Comparison of ENCODE assay signal across 1 cellular context in the genomic region with DNA sequence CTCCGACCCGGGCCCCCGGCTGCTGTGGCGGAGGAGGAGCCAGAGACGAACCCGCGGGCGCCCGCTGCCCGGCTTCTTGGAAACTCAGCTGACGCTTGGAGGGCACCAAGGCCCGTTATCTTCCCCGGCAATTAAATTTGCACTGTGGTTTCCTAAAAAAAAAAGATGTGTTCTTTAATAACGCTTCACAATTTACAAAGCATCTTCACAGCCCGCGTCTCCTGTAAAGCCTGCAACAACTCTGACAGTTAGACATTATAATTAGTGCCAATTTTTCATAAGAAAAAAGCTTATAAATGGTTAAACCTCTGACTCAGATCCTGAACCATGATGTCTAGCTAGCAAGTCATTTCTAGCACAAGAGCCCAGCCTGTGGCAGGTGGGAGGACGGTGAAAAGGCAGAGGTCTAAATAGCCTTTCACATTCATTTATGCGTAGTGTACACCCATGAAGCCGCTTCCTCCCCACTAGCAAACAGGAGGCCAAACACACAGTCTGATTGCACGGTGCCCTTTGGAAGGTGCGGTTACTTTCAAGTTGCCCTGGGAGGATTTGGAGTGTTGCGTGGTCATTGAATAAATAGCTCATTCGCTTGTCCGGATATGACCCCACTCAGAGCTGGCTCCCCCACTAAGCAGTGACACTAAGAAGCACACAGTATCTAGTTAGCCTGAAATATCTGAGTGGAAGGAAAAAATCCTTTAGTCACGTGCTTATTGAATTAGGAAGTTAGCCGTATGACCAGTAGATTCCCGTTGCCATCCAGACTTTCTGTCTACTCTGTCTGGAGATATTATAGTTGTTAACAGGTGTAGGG.
TF ChIP-seq lines count a peak whose summit lies in the region.

No MANE protein-coding gene starts in this region.

TF ChIP-seq in HepG2, 621 proteins besides CTCF, POLR2A, EP300 and RAD21 (continued from another document and continues in another):
- TF ChIP-seq, protein P1, sequence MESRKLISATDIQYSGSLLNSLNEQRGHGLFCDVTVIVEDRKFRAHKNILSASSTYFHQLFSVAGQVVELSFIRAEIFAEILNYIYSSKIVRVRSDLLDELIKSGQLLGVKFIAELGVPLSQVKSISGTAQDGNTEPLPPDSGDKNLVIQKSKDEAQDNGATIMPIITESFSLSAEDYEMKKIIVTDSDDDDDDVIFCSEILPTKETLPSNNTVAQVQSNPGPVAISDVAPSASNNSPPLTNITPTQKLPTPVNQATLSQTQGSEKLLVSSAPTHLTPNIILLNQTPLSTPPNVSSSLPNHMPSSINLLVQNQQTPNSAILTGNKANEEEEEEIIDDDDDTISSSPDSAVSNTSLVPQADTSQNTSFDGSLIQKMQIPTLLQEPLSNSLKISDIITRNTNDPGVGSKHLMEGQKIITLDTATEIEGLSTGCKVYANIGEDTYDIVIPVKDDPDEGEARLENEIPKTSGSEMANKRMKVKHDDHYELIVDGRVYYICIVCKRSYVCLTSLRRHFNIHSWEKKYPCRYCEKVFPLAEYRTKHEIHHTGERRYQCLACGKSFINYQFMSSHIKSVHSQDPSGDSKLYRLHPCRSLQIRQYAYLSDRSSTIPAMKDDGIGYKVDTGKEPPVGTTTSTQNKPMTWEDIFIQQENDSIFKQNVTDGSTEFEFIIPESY (CRISPR knock-in tag; IDR thresholded peaks at IDR 0.05), result peak; percentile 75; the same call in 1 of the 2 replicates
- TF ChIP-seq ZNF772 (CRISPR knock-in tag; IDR thresholded peaks at IDR 0.05), result peak; percentile 94; the same call in 1 of the 2 replicates
- TF ChIP-seq, protein P2, sequence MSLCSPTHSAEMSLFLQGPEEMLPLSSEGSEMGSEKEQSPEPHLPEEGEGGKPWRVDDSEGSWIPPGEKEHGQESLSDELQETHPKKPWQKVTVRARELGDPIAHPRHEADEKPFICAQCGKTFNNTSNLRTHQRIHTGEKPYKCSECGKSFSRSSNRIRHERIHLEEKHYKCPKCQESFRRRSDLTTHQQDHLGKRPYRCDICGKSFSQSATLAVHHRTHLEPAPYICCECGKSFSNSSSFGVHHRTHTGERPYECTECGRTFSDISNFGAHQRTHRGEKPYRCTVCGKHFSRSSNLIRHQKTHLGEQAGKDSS (CRISPR knock-in tag; IDR thresholded peaks at IDR 0.05; ENCODE audit: borderline replicate concordance, low read depth), result peak; percentile 73; the same call in 1 of the 2 replicates
- TF ChIP-seq THYN1 (CRISPR knock-in tag; IDR thresholded peaks at IDR 0.05; ENCODE audit: borderline replicate concordance, low read depth), result no peak
- no peak for TF ChIP-seq ZNF383 (CRISPR knock-in tag; IDR thresholded peaks at IDR 0.05; ENCODE audit: borderline replicate concordance)
- TF ChIP-seq, protein P3, sequence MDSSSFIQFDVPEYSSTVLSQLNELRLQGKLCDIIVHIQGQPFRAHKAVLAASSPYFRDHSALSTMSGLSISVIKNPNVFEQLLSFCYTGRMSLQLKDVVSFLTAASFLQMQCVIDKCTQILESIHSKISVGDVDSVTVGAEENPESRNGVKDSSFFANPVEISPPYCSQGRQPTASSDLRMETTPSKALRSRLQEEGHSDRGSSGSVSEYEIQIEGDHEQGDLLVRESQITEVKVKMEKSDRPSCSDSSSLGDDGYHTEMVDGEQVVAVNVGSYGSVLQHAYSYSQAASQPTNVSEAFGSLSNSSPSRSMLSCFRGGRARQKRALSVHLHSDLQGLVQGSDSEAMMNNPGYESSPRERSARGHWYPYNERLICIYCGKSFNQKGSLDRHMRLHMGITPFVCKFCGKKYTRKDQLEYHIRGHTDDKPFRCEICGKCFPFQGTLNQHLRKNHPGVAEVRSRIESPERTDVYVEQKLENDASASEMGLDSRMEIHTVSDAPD (CRISPR knock-in tag; IDR thresholded peaks at IDR 0.05), result peak; percentile 54; the same call in 1 of the 2 replicates
- no peak for TF ChIP-seq ZNF839 (CRISPR knock-in tag; IDR thresholded peaks at IDR 0.05; ENCODE audit: borderline replicate concordance)
- TF ChIP-seq, protein P4, sequence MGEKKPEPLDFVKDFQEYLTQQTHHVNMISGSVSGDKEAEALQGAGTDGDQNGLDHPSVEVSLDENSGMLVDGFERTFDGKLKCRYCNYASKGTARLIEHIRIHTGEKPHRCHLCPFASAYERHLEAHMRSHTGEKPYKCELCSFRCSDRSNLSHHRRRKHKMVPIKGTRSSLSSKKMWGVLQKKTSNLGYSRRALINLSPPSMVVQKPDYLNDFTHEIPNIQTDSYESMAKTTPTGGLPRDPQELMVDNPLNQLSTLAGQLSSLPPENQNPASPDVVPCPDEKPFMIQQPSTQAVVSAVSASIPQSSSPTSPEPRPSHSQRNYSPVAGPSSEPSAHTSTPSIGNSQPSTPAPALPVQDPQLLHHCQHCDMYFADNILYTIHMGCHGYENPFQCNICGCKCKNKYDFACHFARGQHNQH (CRISPR knock-in tag; IDR thresholded peaks at IDR 0.05), result peak; percentile 99
- peak; percentile 98 for TF ChIP-seq ISL2 (CRISPR knock-in tag; IDR thresholded peaks at IDR 0.05)
- no peak for TF ChIP-seq ZNF468 (CRISPR knock-in tag; IDR thresholded peaks at IDR 0.05)
- TF ChIP-seq, protein P5, sequence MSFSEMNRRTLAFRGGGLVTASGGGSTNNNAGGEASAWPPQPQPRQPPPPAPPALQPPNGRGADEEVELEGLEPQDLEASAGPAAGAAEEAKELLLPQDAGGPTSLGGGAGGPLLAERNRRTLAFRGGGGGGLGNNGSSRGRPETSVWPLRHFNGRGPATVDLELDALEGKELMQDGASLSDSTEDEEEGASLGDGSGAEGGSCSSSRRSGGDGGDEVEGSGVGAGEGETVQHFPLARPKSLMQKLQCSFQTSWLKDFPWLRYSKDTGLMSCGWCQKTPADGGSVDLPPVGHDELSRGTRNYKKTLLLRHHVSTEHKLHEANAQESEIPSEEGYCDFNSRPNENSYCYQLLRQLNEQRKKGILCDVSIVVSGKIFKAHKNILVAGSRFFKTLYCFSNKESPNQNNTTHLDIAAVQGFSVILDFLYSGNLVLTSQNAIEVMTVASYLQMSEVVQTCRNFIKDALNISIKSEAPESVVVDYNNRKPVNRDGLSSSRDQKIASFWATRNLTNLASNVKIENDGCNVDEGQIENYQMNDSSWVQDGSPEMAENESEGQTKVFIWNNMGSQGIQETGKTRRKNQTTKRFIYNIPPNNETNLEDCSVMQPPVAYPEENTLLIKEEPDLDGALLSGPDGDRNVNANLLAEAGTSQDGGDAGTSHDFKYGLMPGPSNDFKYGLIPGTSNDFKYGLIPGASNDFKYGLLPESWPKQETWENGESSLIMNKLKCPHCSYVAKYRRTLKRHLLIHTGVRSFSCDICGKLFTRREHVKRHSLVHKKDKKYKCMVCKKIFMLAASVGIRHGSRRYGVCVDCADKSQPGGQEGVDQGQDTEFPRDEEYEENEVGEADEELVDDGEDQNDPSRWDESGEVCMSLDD (CRISPR knock-in tag; IDR thresholded peaks at IDR 0.05; ENCODE audit: borderline replicate concordance), result peak; percentile 60; the same call in 1 of the 2 replicates
- no peak for TF ChIP-seq PRPF4 (IDR thresholded peaks at IDR 0.05; ENCODE audit: low read depth, low read length, poor library complexity, severe bottlenecking)
- TF ChIP-seq NBN (conservative IDR thresholded peaks at IDR 0.05), result no peak
- no peak for TF ChIP-seq SP1 (IDR thresholded peaks at IDR 0.05)
- TF ChIP-seq SP1 (CRISPR knock-in tag; IDR thresholded peaks at IDR 0.05), result peak; percentile 31; the same call in 1 of the 2 replicates
- TF ChIP-seq ZNF615 (CRISPR knock-in tag; IDR thresholded peaks at IDR 0.05; ENCODE audit: borderline replicate concordance), result 0 out of 2 replicates have a peak, but pooled peaks have one; percentile 76
- TF ChIP-seq, protein P6, sequence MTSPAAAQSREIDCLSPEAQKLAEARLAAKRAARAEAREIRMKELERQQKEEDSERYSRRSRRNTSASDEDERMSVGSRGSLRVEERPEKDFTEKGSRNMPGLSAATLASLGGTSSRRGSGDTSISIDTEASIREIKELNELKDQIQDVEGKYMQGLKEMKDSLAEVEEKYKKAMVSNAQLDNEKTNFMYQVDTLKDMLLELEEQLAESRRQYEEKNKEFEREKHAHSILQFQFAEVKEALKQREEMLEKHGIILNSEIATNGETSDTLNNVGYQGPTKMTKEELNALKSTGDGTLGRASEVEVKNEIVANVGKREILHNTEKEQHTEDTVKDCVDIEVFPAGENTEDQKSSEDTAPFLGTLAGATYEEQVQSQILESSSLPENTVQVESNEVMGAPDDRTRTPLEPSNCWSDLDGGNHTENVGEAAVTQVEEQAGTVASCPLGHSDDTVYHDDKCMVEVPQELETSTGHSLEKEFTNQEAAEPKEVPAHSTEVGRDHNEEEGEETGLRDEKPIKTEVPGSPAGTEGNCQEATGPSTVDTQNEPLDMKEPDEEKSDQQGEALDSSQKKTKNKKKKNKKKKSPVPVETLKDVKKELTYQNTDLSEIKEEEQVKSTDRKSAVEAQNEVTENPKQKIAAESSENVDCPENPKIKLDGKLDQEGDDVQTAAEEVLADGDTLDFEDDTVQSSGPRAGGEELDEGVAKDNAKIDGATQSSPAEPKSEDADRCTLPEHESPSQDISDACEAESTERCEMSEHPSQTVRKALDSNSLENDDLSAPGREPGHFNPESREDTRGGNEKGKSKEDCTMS (CRISPR knock-in tag; conservative IDR thresholded peaks at IDR 0.05), result no peak
- no peak for TF ChIP-seq NFE2 (CRISPR knock-in tag; IDR thresholded peaks at IDR 0.05)
- TF ChIP-seq ZNF850 (CRISPR knock-in tag; conservative IDR thresholded peaks at IDR 0.05), result no peak
- peak; percentile 73 for TF ChIP-seq KDM2A (CRISPR knock-in tag; IDR thresholded peaks at IDR 0.05; ENCODE audit: borderline replicate concordance, low read depth)
- no peak for TF ChIP-seq SUZ12 (IDR thresholded peaks at IDR 0.05; ENCODE audit: low read depth, low read length)
- no peak for TF ChIP-seq FOXO4 (CRISPR knock-in tag; conservative IDR thresholded peaks at IDR 0.05)
- TF ChIP-seq, protein P7, sequence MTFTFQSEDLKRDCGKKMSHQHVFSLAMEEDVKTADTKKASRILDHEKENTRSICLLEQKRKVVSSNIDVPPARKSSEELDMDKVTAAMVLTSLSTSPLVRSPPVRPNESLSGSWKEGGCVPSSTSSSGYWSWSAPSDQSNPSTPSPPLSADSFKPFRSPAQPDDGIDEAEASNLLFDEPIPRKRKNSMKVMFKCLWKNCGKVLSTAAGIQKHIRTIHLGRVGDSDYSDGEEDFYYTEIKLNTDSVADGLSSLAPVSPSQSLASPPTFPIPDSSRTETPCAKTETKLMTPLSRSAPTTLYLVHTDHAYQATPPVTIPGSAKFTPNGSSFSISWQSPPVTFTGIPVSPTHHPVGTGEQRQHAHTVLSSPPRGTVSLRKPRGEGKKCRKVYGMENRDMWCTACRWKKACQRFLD (CRISPR knock-in tag; IDR thresholded peaks at IDR 0.05; ENCODE audit: borderline replicate concordance), result 0 out of 2 replicates have a peak, but pooled peaks have one; percentile 37
- TF ChIP-seq, protein P8, sequence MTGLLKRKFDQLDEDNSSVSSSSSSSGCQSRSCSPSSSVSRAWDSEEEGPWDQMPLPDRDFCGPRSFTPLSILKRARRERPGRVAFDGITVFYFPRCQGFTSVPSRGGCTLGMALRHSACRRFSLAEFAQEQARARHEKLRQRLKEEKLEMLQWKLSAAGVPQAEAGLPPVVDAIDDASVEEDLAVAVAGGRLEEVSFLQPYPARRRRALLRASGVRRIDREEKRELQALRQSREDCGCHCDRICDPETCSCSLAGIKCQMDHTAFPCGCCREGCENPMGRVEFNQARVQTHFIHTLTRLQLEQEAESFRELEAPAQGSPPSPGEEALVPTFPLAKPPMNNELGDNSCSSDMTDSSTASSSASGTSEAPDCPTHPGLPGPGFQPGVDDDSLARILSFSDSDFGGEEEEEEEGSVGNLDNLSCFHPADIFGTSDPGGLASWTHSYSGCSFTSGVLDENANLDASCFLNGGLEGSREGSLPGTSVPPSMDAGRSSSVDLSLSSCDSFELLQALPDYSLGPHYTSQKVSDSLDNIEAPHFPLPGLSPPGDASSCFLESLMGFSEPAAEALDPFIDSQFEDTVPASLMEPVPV (CRISPR knock-in tag; IDR thresholded peaks at IDR 0.05), result peak; percentile 53; the same call in 1 of the 2 replicates
- no peak for TF ChIP-seq ZNF20 (CRISPR knock-in tag; IDR thresholded peaks at IDR 0.05)
- no peak for TF ChIP-seq ZNF572 (CRISPR knock-in tag; IDR thresholded peaks at IDR 0.05)
- TF ChIP-seq ATAD3A (CRISPR knock-in tag; IDR thresholded peaks at IDR 0.05), result no peak
- peak; percentile 96 for TF ChIP-seq SSRP1 (CRISPR knock-in tag; IDR thresholded peaks at IDR 0.05)
- TF ChIP-seq, protein P9, sequence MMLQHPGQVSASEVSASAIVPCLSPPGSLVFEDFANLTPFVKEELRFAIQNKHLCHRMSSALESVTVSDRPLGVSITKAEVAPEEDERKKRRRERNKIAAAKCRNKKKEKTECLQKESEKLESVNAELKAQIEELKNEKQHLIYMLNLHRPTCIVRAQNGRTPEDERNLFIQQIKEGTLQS (CRISPR knock-in tag; IDR thresholded peaks at IDR 0.05), result peak; percentile 95
- no peak for TF ChIP-seq ZSCAN22 (CRISPR knock-in tag; IDR thresholded peaks at IDR 0.05)
- TF ChIP-seq AGO1 (IDR thresholded peaks at IDR 0.05; ENCODE audit: low read depth, low read length, poor library complexity, severe bottlenecking), result no peak
- TF ChIP-seq AGO2 (optimal IDR thresholded peaks at IDR 0.05; ENCODE audit: low read depth, low read length), result no peak
- TF ChIP-seq ZNF354B (CRISPR knock-in tag; IDR thresholded peaks at IDR 0.05), result peak; percentile 64; the same call in 1 of the 2 replicates
- TF ChIP-seq, protein P10, sequence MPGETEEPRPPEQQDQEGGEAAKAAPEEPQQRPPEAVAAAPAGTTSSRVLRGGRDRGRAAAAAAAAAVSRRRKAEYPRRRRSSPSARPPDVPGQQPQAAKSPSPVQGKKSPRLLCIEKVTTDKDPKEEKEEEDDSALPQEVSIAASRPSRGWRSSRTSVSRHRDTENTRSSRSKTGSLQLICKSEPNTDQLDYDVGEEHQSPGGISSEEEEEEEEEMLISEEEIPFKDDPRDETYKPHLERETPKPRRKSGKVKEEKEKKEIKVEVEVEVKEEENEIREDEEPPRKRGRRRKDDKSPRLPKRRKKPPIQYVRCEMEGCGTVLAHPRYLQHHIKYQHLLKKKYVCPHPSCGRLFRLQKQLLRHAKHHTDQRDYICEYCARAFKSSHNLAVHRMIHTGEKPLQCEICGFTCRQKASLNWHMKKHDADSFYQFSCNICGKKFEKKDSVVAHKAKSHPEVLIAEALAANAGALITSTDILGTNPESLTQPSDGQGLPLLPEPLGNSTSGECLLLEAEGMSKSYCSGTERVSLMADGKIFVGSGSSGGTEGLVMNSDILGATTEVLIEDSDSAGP (CRISPR knock-in tag; IDR thresholded peaks at IDR 0.05; ENCODE audit: borderline replicate concordance), result peak; percentile 59; the same call in 1 of the 2 replicates
- peak; percentile 23; the same call in 1 of the 2 replicates for TF ChIP-seq ZNF460 (CRISPR knock-in tag; IDR thresholded peaks at IDR 0.05; ENCODE audit: borderline replicate concordance)
- no peak; the same call in 1 of the 2 replicates for TF ChIP-seq ZKSCAN1 (IDR thresholded peaks at IDR 0.05; ENCODE audit: low read length)
- TF ChIP-seq HCFC1 (IDR thresholded peaks at IDR 0.05; ENCODE audit: low read depth, low read length), result no peak; the same call in 1 of the 2 replicates
- TF ChIP-seq AHR (CRISPR knock-in tag; IDR thresholded peaks at IDR 0.05), result peak; percentile 47; the same call in 1 of the 2 replicates
